8 cellular contexts compared by ENCODE assay signal in the genomic region with DNA sequence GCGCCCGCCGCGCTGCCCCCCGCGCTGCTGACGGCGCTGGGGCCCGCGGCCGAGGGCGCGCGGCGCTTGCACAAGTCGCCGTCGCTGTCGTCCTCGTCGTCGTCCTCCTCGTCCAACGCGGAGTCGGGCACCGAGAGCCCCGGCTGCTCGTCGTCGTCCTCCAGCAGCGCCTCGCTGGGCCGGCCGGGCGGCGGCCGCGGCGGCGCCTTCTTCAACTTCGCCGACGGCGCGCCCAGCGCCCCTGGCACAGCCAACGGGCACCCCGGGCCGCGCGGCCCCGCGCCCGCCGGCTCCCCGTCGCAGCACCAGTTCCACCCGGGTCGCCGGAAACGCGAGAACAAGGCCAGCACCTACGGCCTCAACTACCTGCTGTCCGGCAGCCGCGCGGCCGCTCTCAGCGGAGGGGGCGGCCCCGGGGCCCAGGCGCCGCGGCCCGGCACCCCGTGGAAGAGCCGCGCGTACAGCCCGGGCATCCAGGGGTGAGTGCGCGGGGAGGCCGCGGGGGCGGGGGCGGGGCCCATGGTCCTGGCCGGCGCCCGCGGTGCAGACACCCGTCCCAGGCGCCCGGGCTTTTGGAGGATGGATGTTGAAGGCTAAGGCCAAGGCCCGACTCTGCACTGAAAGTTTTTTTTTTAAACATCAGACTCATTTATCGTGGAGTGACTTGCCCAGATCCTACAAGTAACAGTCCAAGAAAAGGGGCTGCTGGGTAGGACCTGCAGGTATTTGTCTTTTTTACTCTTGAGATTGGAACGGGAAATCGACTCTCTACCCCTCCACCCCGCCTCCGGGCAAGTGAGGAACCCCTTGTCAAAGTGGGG. TPM values are rescaled to one million over a fixed set of nuclear protein-coding genes. Genes with fewer than 3 reads are reported as not detected.
DNase-seq lines count a peak whose midpoint lies in the region; ATAC-seq lines count a peak whose summit lies in the region.

No MANE protein-coding gene starts in this region.

- H3K36me3 Mint-ChIP-seq in activated naive CD8-positive, alpha-beta T cell treated with anti-CD3 and anti-CD28 coated beads for 36 hours, result peaks cover 30% of the 10 kb centered on the region

- no peaks in the 10 kb centered on the region for H3K4me1 ChIP-seq in iPS DF 6.9 (ENCODE audit: control insufficient read depth, insufficient read depth, low read length)

- H3K27ac Mint-ChIP-seq in activated naive CD8-positive, alpha-beta T cell treated with anti-CD3 and anti-CD28 coated beads for 36 hours, result peak overlapping the region; percentile 75

- H3K4me3 ChIP-seq in iPS DF 6.9 (ENCODE audit: low read length), result peak overlapping the region; percentile 70

- ATAC-seq in HG02610 (IDR thresholded peaks at IDR 0.05; ENCODE audit: unreplicated experiment) (no peak), HG03432 (IDR thresholded peaks at IDR 0.05; ENCODE audit: unreplicated experiment) (no peak)

- peaks cover 42% of the 10 kb centered on the region for H3K4me1 Mint-ChIP-seq in activated naive CD8-positive, alpha-beta T cell treated with anti-CD3 and anti-CD28 coated beads for 36 hours

- H3K27ac ChIP-seq in iPS DF 6.9 (ENCODE audit: low read length), result no peak overlapping the region

- DNase-seq in G401 (ENCODE audit: low spot score), result peak; percentile 17
- peak; percentile 59 for DNase-seq in NAMALWA (ENCODE audit: low spot score)
- DNase-seq in activated naive CD8-positive, alpha-beta T cell treated with anti-CD3 and anti-CD28 coated beads for 36 hours, result peak; percentile 43
- DNase-seq in iPS DF 6.9 (ENCODE audit: low read depth, low spot score), result no peak
- peak; percentile 36 for DNase-seq in stimulated activated CD4-positive, alpha-beta T cell treated with anti-CD3 and anti-CD28 coated beads, Interleukin-4, amount 100 ng/mL, for 1 hour
- DNase-seq in midbrain (lab: John Stamatoyannopoulos, UW), result no peak

- H3K27me3 ChIP-seq in iPS DF 6.9 (ENCODE audit: control insufficient read depth, insufficient read depth, low read length), result no peaks in the 10 kb centered on the region

- H3K27me3 Mint-ChIP-seq in activated naive CD8-positive, alpha-beta T cell treated with anti-CD3 and anti-CD28 coated beads for 36 hours, result no peaks in the 10 kb centered on the region

- no peaks in the 10 kb centered on the region for H3K9me3 ChIP-seq in iPS DF 6.9 (ENCODE audit: control insufficient read depth, insufficient read depth, low read length)

- WGBS in iPS DF 6.9 (ENCODE audit: insufficient coverage, insufficient read length), result no CpG with 5 or more reads among the region's 100 CpGs

- peak overlapping the region; percentile 86 for H3K4me3 Mint-ChIP-seq in activated naive CD8-positive, alpha-beta T cell treated with anti-CD3 and anti-CD28 coated beads for 36 hours

- H3K9me3 Mint-ChIP-seq in activated naive CD8-positive, alpha-beta T cell treated with anti-CD3 and anti-CD28 coated beads for 36 hours, result no peaks in the 10 kb centered on the region

- no peaks in the 10 kb centered on the region for H3K36me3 ChIP-seq in iPS DF 6.9 (ENCODE audit: control insufficient read depth, insufficient read depth, low read length)

- in situ Hi-C loops in G401 (cut with HindIII; ENCODE audit: low sequenced_read_pairs), result no loop called here

RNA-seq across cellular contexts. Expression of a gene that starts 1.2 kb away (rescaled TPM):
- 3.3 and 4.9 TPM in 2 replicates for total RNA-seq in G401 (2014; rRNA removed; shearing (Covaris generic))
- total RNA-seq in activated naive CD8-positive, alpha-beta T cell treated with anti-CD3 and anti-CD28 coated beads for 36 hours, result 10 to 100 TPM; 28.2 to 30.7 TPM

Comparison
In these comparisons a context has a peak if more than half of its experiments do, and no peak if none do; other contexts are left out.
1. DNase-seq: peak in G401 (single experiment), NAMALWA (single experiment), activated naive CD8-positive, alpha-beta T cell treated with anti-CD3 and anti-CD28 coated beads for 36 hours (single experiment) and stimulated activated CD4-positive, alpha-beta T cell treated with anti-CD3 and anti-CD28 coated beads, Interleukin-4, amount 100 ng/mL, for 1 hour (single experiment); none in iPS DF 6.9 (single experiment) and midbrain (single experiment).